9 cellular contexts compared by ENCODE assay signal in the genomic region with DNA sequence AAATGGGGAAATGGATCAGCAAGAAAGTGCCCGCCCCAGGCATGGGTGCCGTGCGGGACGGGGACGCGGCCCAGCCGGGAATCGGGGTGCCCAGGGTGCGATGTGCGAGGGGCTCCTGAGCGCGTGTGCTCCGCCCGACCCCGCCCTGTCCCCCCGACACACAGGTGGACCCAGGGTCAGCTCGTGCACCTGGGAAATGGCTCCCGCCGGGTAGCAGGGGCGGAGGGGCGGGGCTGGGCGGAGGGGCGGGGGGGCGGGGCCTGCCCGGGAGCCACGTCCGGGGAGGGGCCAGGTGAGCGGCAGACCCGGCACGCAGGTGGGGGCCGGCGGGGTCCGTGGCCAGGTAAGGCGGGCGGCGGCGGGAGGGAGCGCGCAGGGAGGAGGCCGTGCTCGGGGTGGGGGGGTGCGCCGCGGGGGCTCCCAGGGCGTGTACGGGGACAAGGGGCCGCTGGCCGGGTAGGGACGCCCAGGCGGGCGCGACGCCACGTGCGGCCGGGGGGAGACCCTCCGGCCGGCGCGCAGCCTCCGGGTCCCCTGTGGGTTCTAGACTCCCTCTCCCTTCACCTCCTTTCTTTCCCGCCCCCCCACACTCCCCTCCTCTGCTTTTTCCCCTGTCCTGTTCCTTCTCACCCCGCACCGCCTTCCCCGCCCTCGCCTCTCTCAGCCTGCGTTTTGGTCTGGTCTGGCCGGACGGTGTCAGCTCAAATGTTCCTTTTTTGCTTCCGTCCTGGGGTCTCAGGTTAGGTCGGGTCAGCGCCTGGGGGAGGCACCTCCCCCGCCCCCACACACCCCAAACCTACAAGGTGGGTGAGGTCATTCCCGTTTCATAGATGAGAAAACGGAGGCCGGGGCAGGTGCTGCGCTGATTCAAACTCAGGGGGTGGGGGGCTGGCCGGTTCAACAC. TPM values are rescaled to one million over a fixed set of nuclear protein-coding genes. Genes with fewer than 3 reads are reported as not detected.
A peak's percentile ranks its signal among the peaks of the same experiment; 100 is the strongest.
DNase-seq lines count a peak whose midpoint lies in the region; TF ChIP-seq lines count a peak whose summit lies in the region.
"Had no signal": no experiment of that assay in that cellular context is flagged by ENCODE, and none has a peak within 500 bp of the region (broad histone marks: within the 10 kb centered on the region; RNA-seq: fewer than 3 reads in every experiment).

A gene (plus strand): TSS at position 291 of the 904 bp plus-strand sequence. CDS start 33,953 bp downstream, outside the sequence.

- peak within 1 kb of the TSS; percentile 72 for H3K4me2 ChIP-seq in parathyroid adenoma (ENCODE audit: low read length)

- H3K9ac ChIP-seq in parathyroid adenoma = no peak within 1 kb of the TSS

- no peaks in the 10 kb centered on the region for H3K79me2 ChIP-seq in parathyroid adenoma

- H3K9me3 ChIP-seq in parathyroid adenoma (ENCODE audit: control insufficient read depth, low read length) = no peaks in the 10 kb centered on the region

- H3K27ac ChIP-seq in epithelial cell of prostate (peak within 1 kb of the TSS; percentile 70), parathyroid adenoma (peak within 1 kb of the TSS; percentile 32)

- H3K4me1 ChIP-seq in parathyroid adenoma = peaks cover 11% of the 10 kb centered on the region

- peak within 1 kb of the TSS; percentile 65 for H3K4me3 ChIP-seq in H7 (ENCODE audit: insufficient read depth, low read depth, low read length)
- peak within 1 kb of the TSS; percentile 57 for H3K4me3 ChIP-seq in parathyroid adenoma (ENCODE audit: low read depth, low read length)

- no peak for TF ChIP-seq CTCF in parathyroid adenoma (IDR thresholded peaks at IDR 0.05)

- DNase-seq in H7 = peak; percentile 98
- DNase-seq in NCI-H69 (lab: John Stamatoyannopoulos, UW) = peak; percentile 86
- no peak for DNase-seq in epithelial cell of prostate (ENCODE audit: low read depth, low spot score)
- no peak for DNase-seq in NCI-H128 (lab: John Stamatoyannopoulos, UW; ENCODE audit: unreplicated experiment)
- DNase-seq in stimulated activated naive CD4-positive, alpha-beta T cell treated with Interleukin-2 at 50 U/mL for 16 hours (lab: John Stamatoyannopoulos, UW) = no peak
- DNase-seq in RKO (ENCODE audit: low spot score) = no peak
- no peak for DNase-seq in SKM-1 treated with dmso at 0.1 percent for 144 hours (lab: John Stamatoyannopoulos, UW; ENCODE audit: unreplicated experiment)

- H3K36me3 ChIP-seq in H7 (replicated peaks; ENCODE audit: control insufficient read depth, insufficient read depth, low read length) = no peaks in the 10 kb centered on the region
- no peaks in the 10 kb centered on the region for H3K36me3 ChIP-seq in parathyroid adenoma (ENCODE audit: control insufficient read depth, insufficient read depth, low read length)

- peaks cover 11% of the 10 kb centered on the region; the same call in 1 of the 2 replicates for H3K27me3 ChIP-seq in H7 (ENCODE audit: control insufficient read depth, insufficient read depth, low read length)
- no peaks in the 10 kb centered on the region for H3K27me3 ChIP-seq in parathyroid adenoma (ENCODE audit: control insufficient read depth, insufficient read depth, low read length)

- peak within 1 kb of the TSS; percentile 83 for H2AFZ ChIP-seq in parathyroid adenoma

RNA-seq across cellular contexts. Expression of the gene that starts here (rescaled TPM):
- 24.8 and 28.3 TPM in 2 replicates for total RNA-seq in H7 (2014; rRNA removed; shearing (Covaris generic))
- total RNA-seq: M059J had no signal

Comparison
In these comparisons a context has a peak if more than half of its experiments do, and no peak if none do; other contexts are left out.
1. DNase-seq: peak in H7 (single experiment) and NCI-H69 (single experiment); none in epithelial cell of prostate (single experiment), NCI-H128 (single experiment), stimulated activated naive CD4-positive, alpha-beta T cell treated with Interleukin-2 at 50 U/mL for 16 hours (single experiment), RKO (single experiment) and SKM-1 treated with dmso at 0.1 percent for 144 hours (single experiment).